ENCODE assay signal across 1 cellular context in the genomic region with DNA sequence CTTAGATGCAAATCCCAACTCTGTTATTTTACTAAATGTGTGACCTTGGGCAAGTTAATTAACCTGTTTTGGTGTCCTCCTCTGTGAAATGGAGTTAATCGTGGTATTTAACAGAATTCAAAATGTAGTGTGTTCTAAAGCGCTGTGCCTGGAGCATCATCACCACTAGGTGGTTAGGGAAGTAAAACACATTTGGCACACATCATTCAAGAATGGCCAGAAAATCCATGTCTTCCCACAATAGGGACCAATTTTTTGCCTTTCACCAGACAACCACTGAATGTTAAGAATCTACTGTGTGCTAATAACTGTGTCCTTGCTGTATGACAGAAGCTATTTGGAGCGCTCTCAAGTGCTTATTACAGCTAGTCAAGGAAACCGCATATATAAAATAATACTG.
TF ChIP-seq lines count a peak whose summit lies in the region.

No MANE protein-coding gene starts in this region.

TF ChIP-seq in SK-N-SH, 30 proteins besides CTCF, POLR2A, EP300 and RAD21 (continued from another document):
- TF ChIP-seq, protein P1, sequence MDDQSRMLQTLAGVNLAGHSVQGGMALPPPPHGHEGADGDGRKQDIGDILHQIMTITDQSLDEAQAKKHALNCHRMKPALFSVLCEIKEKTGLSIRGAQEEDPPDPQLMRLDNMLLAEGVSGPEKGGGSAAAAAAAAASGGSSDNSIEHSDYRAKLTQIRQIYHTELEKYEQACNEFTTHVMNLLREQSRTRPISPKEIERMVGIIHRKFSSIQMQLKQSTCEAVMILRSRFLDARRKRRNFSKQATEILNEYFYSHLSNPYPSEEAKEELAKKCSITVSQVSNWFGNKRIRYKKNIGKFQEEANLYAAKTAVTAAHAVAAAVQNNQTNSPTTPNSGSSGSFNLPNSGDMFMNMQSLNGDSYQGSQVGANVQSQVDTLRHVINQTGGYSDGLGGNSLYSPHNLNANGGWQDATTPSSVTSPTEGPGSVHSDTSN (IDR thresholded peaks at IDR 0.05), result no peak
- TF ChIP-seq FOXJ3 (CRISPR knock-in tag; IDR thresholded peaks at IDR 0.05) (no peak), MXI1 (IDR thresholded peaks at IDR 0.05; ENCODE audit: low read depth, low read length) (no peak), ELF1 (IDR thresholded peaks at IDR 0.05) (no peak), SIN3A (IDR thresholded peaks at IDR 0.05; ENCODE audit: borderline replicate concordance, low read depth, low read length) (no peak), TCF12 (IDR thresholded peaks at IDR 0.05) (no peak), GATA2 (CRISPR knock-in tag; IDR thresholded peaks at IDR 0.05) (no peak), EZH2phosphoT487 (IDR thresholded peaks at IDR 0.05; ENCODE audit: borderline replicate concordance, low read depth) (no peak), NFIC (IDR thresholded peaks at IDR 0.05; ENCODE audit: borderline replicate concordance) (no peak)
- TF ChIP-seq, protein P2, sequence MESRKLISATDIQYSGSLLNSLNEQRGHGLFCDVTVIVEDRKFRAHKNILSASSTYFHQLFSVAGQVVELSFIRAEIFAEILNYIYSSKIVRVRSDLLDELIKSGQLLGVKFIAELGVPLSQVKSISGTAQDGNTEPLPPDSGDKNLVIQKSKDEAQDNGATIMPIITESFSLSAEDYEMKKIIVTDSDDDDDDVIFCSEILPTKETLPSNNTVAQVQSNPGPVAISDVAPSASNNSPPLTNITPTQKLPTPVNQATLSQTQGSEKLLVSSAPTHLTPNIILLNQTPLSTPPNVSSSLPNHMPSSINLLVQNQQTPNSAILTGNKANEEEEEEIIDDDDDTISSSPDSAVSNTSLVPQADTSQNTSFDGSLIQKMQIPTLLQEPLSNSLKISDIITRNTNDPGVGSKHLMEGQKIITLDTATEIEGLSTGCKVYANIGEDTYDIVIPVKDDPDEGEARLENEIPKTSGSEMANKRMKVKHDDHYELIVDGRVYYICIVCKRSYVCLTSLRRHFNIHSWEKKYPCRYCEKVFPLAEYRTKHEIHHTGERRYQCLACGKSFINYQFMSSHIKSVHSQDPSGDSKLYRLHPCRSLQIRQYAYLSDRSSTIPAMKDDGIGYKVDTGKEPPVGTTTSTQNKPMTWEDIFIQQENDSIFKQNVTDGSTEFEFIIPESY (IDR thresholded peaks at IDR 0.05; ENCODE audit: borderline replicate concordance, low read depth), result no peak
TF ChIP-seq in SK-N-SH: peak in this region for 0.
